In the genomic region with DNA sequence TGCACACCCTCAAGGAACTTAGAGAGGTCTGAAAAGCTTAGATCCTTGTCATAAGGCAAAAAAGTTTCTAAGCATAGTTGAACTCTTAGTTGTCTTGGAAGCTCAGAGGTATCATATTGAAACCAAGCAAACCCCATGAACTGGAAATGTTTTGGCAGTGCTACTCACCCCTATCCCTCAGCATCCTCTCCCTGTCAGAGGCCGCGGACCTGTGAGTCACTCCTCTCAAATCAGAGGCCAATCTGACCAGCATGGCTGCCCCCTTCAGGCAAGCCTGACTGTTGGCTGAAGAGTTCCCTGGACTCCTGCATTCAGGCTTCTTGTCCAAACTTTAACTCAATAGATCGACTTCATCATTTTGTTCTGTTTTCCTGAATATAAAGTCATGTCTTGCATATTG, we compare ENCODE assay signal across 13 cellular contexts.
DNase-seq lines count a peak whose midpoint lies in the region; ATAC-seq and TF ChIP-seq lines count a peak whose summit lies in the region.
"Had no signal": no experiment of that assay in that cellular context is flagged by ENCODE, and none has a peak within 500 bp of the region (broad histone marks: within the 10 kb centered on the region; RNA-seq: fewer than 3 reads in every experiment).

No MANE protein-coding gene starts in this region.

- in situ Hi-C loops in mammary epithelial cell (cut with MboI; ENCODE audit: low sequenced_read_pairs in 2 of 2) = no loop called here

- intact Hi-C loops in MCF 10A (cut with micrococcal nuclease) = loop anchor here (5.0 kb wide), 1 partner anchor 77 kb away; no protein-coding TSS in a partner anchor
- intact Hi-C loops in mammary epithelial cell (cut with micrococcal nuclease) = loop anchor here (5.0 to 10.0 kb wide), 2 partner anchors 87 to 506 kb away; no protein-coding TSS in a partner anchor

- POLR2A ChIA-PET in MCF 10A (lab: Yijun Ruan, JAX) = interaction anchor here (0.7 kb wide), 1 partner anchor 1463 kb away, joined by 3 read pairs; no protein-coding TSS in a partner anchor

- no TSS peak for BruUV-seq in MCF 10A (replicated peaks; lab: Mats Ljungman, UMichigan)
- BruUV-seq in mammary epithelial cell (replicated peaks; lab: Mats Ljungman, UMichigan) = no TSS peak

- dilution Hi-C loops in mammary epithelial cell (cut with HindIII; ENCODE audit: low sequenced_read_pairs) = no loop called here

- H3K36me3 ChIP-seq in mammary epithelial cell (ENCODE audit: insufficient read depth, low read length) (no peaks in the 10 kb centered on the region), endodermal cell (ENCODE audit: control insufficient read depth, insufficient read depth, low read length) (no peaks in the 10 kb centered on the region)
- H3K36me3 ChIP-seq: neutrophil had no signal

- no peaks in the 10 kb centered on the region for H3K27me3 ChIP-seq in mammary epithelial cell (ENCODE audit: insufficient read depth, low read length)
- no peaks in the 10 kb centered on the region for H3K27me3 ChIP-seq in endodermal cell (ENCODE audit: control insufficient read depth, insufficient read depth, low read length, poor library complexity, severe bottlenecking)
- H3K27me3 ChIP-seq: neutrophil had no signal

- WGBS in mammary epithelial cell (ENCODE audit: low coverage, missing lambda C conversion rate) = 85% methylated on average over 3 of the region's 3 CpGs
- 45 to 67% methylated on average over 2 to 3 of the region's 3 CpGs for WGBS in endodermal cell (ENCODE audit: insufficient coverage in 1 of 2, insufficient read length in 1 of 2), 2 experiments

- H3K36me3 Mint-ChIP-seq in MCF 10A (ENCODE audit: insufficient read depth, unreplicated experiment) (no peaks in the 10 kb centered on the region), endodermal cell (ENCODE audit: low read depth) (no peaks in the 10 kb centered on the region), osteocyte (ENCODE audit: unreplicated experiment) (no peaks in the 10 kb centered on the region), mesothelial cell of epicardium (no peaks in the 10 kb centered on the region)
- H3K36me3 Mint-ChIP-seq: stimulated activated naive B cell treated with anti-CD40 and anti-IgM and Interleukin-4, amounts not matched to agents 10 μg/mL and 1 μg/mL and 100 μg/mL, for 72 hours had no signal

- H3K4me1 ChIP-seq in mammary epithelial cell (ENCODE audit: insufficient read depth, low read length) (peaks cover 12% of the 10 kb centered on the region), endodermal cell (ENCODE audit: control insufficient read depth, insufficient read depth, low read length) (no peaks in the 10 kb centered on the region)

- H4K20me1 ChIP-seq in mammary epithelial cell (ENCODE audit: insufficient read depth, low read length) = no peaks in the 10 kb centered on the region

- CTCF ChIA-PET in MCF 10A (lab: Yijun Ruan, JAX) = interaction anchor here (1.5 kb wide), 2 partner anchors 9 to 90 kb away, joined by 3 read pairs; no protein-coding TSS in a partner anchor
- CTCF ChIA-PET in mammary epithelial cell (lab: Charles Lee; ENCODE audit: low non-redundant PET) = no interaction called here

- no peak overlapping the region for H3K4me3 ChIP-seq in mammary epithelial cell (replicated peaks in 1 of 3; ENCODE audit: insufficient read depth in 1 of 3, low read depth in 2 of 3, low read length in 3 of 3)
- no peak overlapping the region for H3K4me3 ChIP-seq in endodermal cell (ENCODE audit: low read length)

- DNase-seq in MCF 10A (ENCODE audit: unreplicated experiment) = peak; percentile 60
- no peak for DNase-seq in mammary epithelial cell
- DNase-seq in NCI-H226 = peak; percentile 22
- DNase-seq in endodermal cell = peak; percentile 87
- DNase-seq in osteocyte (ENCODE audit: extremely low spot score, unreplicated experiment) = no peak
- DNase-seq in NCI-H510A treated with DMSO at 0.1 percent for 48 hours (lab: John Stamatoyannopoulos, UW) = no peak
- no peak for DNase-seq in mesothelial cell of epicardium (ENCODE audit: low spot score in 2 of 2, unreplicated experiment in 2 of 2)
- DNase-seq: NCI-H1092 treated with DMSO at 0.1 percent for 48 hours; NCI-H748 treated with DMSO at 0.1 percent for 48 hours; stimulated activated naive B cell treated with anti-CD40 and anti-IgM and Interleukin-4, amounts not matched to agents 10 μg/mL and 1 μg/mL and 100 μg/mL, for 72 hours had no signal

- H3K27ac ChIP-seq in mammary epithelial cell (ENCODE audit: insufficient read depth, low read depth, low read length) = no peak overlapping the region
- no peak overlapping the region for H3K27ac ChIP-seq in endodermal cell (ENCODE audit: low read depth, low read length)
- H3K27ac ChIP-seq: neutrophil had no signal

- H3K27me3 Mint-ChIP-seq in MCF 10A (ENCODE audit: insufficient read depth, unreplicated experiment) (no peaks in the 10 kb centered on the region), endodermal cell (ENCODE audit: insufficient read depth) (no peaks in the 10 kb centered on the region), osteocyte (ENCODE audit: unreplicated experiment) (no peaks in the 10 kb centered on the region), mesothelial cell of epicardium (ENCODE audit: low read depth) (no peaks in the 10 kb centered on the region)
- H3K27me3 Mint-ChIP-seq: B cell; stimulated activated naive B cell treated with anti-CD40 and anti-IgM and Interleukin-4, amounts not matched to agents 10 μg/mL and 1 μg/mL and 100 μg/mL, for 72 hours had no signal

- H3K9me3 Mint-ChIP-seq in MCF 10A (ENCODE audit: unreplicated experiment) (no peaks in the 10 kb centered on the region), endodermal cell (no peaks in the 10 kb centered on the region), osteocyte (ENCODE audit: unreplicated experiment) (peaks cover 3% of the 10 kb centered on the region), mesothelial cell of epicardium (peaks cover 5% of the 10 kb centered on the region)

- no peak for ATAC-seq in GM21447 (IDR thresholded peaks at IDR 0.05; ENCODE audit: unreplicated experiment)
- ATAC-seq: stimulated activated naive B cell treated with anti-CD40 and anti-IgM and Interleukin-4, amounts not matched to agents 10 μg/mL and 1 μg/mL and 100 μg/mL, for 72 hours had no signal

- H3K9me3 ChIP-seq in mammary epithelial cell (replicated peaks; ENCODE audit: insufficient read depth, low read length) = no peaks in the 10 kb centered on the region
- H3K9me3 ChIP-seq in endodermal cell (ENCODE audit: control insufficient read depth, low read length) = no peaks in the 10 kb centered on the region
- H3K9me3 ChIP-seq: neutrophil had no signal

- H2AFZ ChIP-seq in mammary epithelial cell (ENCODE audit: low read depth, low read length) = no peak overlapping the region

- TF ChIP-seq CTCF in MCF 10A (IDR thresholded peaks at IDR 0.05; ENCODE audit: unreplicated experiment) (no peak), mammary epithelial cell (conservative IDR thresholded peaks at IDR 0.05 in 1 of 2, IDR thresholded peaks at IDR 0.05 in 1 of 2; ENCODE audit: extremely low read depth in 1 of 2, insufficient read depth in 1 of 2, low read depth in 1 of 2, low read length in 2 of 2) (peak in 1 of 2 donors; percentile 2), endodermal cell (conservative IDR thresholded peaks at IDR 0.05) (peak; percentile 72), osteocyte (IDR thresholded peaks at IDR 0.05) (peak; percentile 25), mesothelial cell of epicardium (IDR thresholded peaks at IDR 0.05; ENCODE audit: unreplicated experiment) (no peak)

- H3K4me2 ChIP-seq in mammary epithelial cell (ENCODE audit: insufficient read depth, low read depth, low read length) = no peak overlapping the region

- H3K4me3 Mint-ChIP-seq in MCF 10A (ENCODE audit: unreplicated experiment) (no peak overlapping the region), endodermal cell (no peak overlapping the region), osteocyte (ENCODE audit: unreplicated experiment) (no peak overlapping the region), mesothelial cell of epicardium (no peak overlapping the region)
- H3K4me3 Mint-ChIP-seq: B cell; stimulated activated naive B cell treated with anti-CD40 and anti-IgM and Interleukin-4, amounts not matched to agents 10 μg/mL and 1 μg/mL and 100 μg/mL, for 72 hours had no signal

- H3K4me1 Mint-ChIP-seq in MCF 10A (ENCODE audit: insufficient read depth, unreplicated experiment) (no peaks in the 10 kb centered on the region), endodermal cell (peaks cover 2% of the 10 kb centered on the region), osteocyte (ENCODE audit: unreplicated experiment) (peaks cover 9% of the 10 kb centered on the region), mesothelial cell of epicardium (no peaks in the 10 kb centered on the region)
- H3K4me1 Mint-ChIP-seq: B cell; stimulated activated naive B cell treated with anti-CD40 and anti-IgM and Interleukin-4, amounts not matched to agents 10 μg/mL and 1 μg/mL and 100 μg/mL, for 72 hours had no signal

- no peak overlapping the region for H3K27ac Mint-ChIP-seq in MCF 10A (ENCODE audit: low read depth, unreplicated experiment)
- H3K27ac Mint-ChIP-seq in endodermal cell = no peak overlapping the region
- no peak overlapping the region for H3K27ac Mint-ChIP-seq in osteocyte (ENCODE audit: unreplicated experiment)
- no peak overlapping the region for H3K27ac Mint-ChIP-seq in mesothelial cell of epicardium
- H3K27ac Mint-ChIP-seq: B cell; stimulated activated naive B cell treated with anti-CD40 and anti-IgM and Interleukin-4, amounts not matched to agents 10 μg/mL and 1 μg/mL and 100 μg/mL, for 72 hours had no signal

- H3K9ac ChIP-seq in mammary epithelial cell (ENCODE audit: insufficient read depth, low read length) (no peak overlapping the region), endodermal cell (ENCODE audit: extremely low read depth, low read length, poor library complexity, severe bottlenecking) (no peak overlapping the region)

- H3K79me2 ChIP-seq in mammary epithelial cell (ENCODE audit: insufficient read depth, low read length) = no peaks in the 10 kb centered on the region

Comparison
In these comparisons a context has a peak if more than half of its experiments do, and no peak if none do; other contexts are left out.
1. DNase-seq: peak in MCF 10A (single experiment), NCI-H226 (single experiment) and endodermal cell (single experiment); none in mammary epithelial cell (single experiment), osteocyte (single experiment), NCI-H510A treated with DMSO at 0.1 percent for 48 hours (single experiment) and mesothelial cell of epicardium (0 of 2).
2. CTCF ChIP-seq: peak in endodermal cell (single experiment) and osteocyte (single experiment); none in MCF 10A (single experiment) and mesothelial cell of epicardium (single experiment).